ENCODE assay signal across 21 cellular contexts in the genomic region with DNA sequence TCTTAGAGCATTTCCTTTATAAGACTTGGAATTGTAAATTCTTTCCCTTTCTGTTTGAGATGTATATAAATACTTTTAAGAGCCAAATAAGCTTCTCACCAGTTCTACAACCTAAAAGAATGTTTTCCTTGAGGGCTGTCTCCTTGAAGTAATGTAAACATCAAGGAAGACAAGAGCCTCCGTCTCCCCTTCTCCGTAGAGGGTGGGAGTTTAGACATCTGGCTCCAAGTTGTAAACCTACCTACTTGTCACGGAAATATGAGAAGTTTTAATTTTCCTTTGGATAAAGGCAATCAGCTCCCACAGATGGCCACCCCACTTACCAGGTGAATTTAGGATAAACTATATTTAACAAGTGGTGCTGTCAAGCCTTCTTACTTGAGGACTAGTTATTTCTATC.
"Had no signal": no experiment of that assay in that cellular context is flagged by ENCODE, and none has a peak within 500 bp of the region (broad histone marks: within the 10 kb centered on the region; RNA-seq: fewer than 3 reads in every experiment).

No MANE protein-coding gene starts in this region.

- H3K27ac Mint-ChIP-seq: activated CD4-positive, alpha-beta T cell treated with anti-CD3 and anti-CD28 coated beads, Interleukin-2, amount 10 ng/mL, durations not matched to agents 24 days and 14 days; activated CD8-positive, alpha-beta T cell treated with anti-CD3 and anti-CD28 coated beads for 36 hours; activated T-cell treated with anti-CD3 and anti-CD28 coated beads, Interleukin-2, amount 50 U/mL, for 24 hours; activated T-helper 2 cell treated with anti-CD3 and anti-CD28 coated beads, Interferon-gamma antibody, Interleukin-2, Interleukin-4, amounts not matched to agents 10 μg/mL and 5 μg/mL and 100 μg/mL, durations not matched to agents 14 hours and 24 hours and 36 hours; brain; neural progenitor cell; stimulated activated naive CD8-positive, alpha-beta T cell treated with anti-CD3 and anti-CD28 coated beads, Interleukin-15, amount 100 ng/mL, for 72 hours had no signal

- ATAC-seq: activated CD8-positive, alpha-beta T cell treated with anti-CD3 and anti-CD28 coated beads for 36 hours; gastroesophageal sphincter; heart left ventricle; right lobe of liver; stimulated activated naive CD8-positive, alpha-beta T cell treated with anti-CD3 and anti-CD28 coated beads, Interleukin-15, amount 100 ng/mL, for 72 hours had no signal

- H3K36me3 Mint-ChIP-seq: brain, neural progenitor cell had no signal

- DNase-seq: activated CD4-positive, alpha-beta T cell treated with anti-CD3 and anti-CD28 coated beads, Interleukin-2, amount 10 ng/mL, durations not matched to agents 24 days and 14 days; activated CD4-positive, CD25-positive, alpha-beta regulatory T cell; activated CD8-positive, alpha-beta T cell treated with anti-CD3 and anti-CD28 coated beads for 36 hours; activated naive CD4-positive, alpha-beta T cell treated with Interleukin-2 at 50 U/mL for 16 hours; activated T-cell treated with anti-CD3 and anti-CD28 coated beads, Interleukin-2, amount 50 U/mL, for 24 hours; anterior cingulate cortex; central memory CD4-positive, alpha-beta T cell; heart left ventricle; left ventricle myocardium inferior; mammary epithelial cell; right lobe of liver; stimulated activated CD4-positive, alpha-beta T cell treated with anti-CD3 and anti-CD28 coated beads, Interleukin-4, amount 100 ng/mL, for 1 hour; stimulated activated naive CD8-positive, alpha-beta T cell treated with anti-CD3 and anti-CD28 coated beads, Interleukin-15, amount 100 ng/mL, for 72 hours; trophoblast cell had no signal

- H3K9me3 Mint-ChIP-seq: activated CD4-positive, alpha-beta T cell treated with anti-CD3 and anti-CD28 coated beads, Interleukin-2, amount 10 ng/mL, durations not matched to agents 24 days and 14 days; activated CD8-positive, alpha-beta T cell treated with anti-CD3 and anti-CD28 coated beads for 36 hours; activated T-cell treated with anti-CD3 and anti-CD28 coated beads, Interleukin-2, amount 50 U/mL, for 24 hours; activated T-helper 2 cell treated with anti-CD3 and anti-CD28 coated beads, Interferon-gamma antibody, Interleukin-2, Interleukin-4, amounts not matched to agents 10 μg/mL and 5 μg/mL and 100 μg/mL, durations not matched to agents 14 hours and 24 hours and 36 hours; brain; neural progenitor cell; stimulated activated naive CD8-positive, alpha-beta T cell treated with anti-CD3 and anti-CD28 coated beads, Interleukin-15, amount 100 ng/mL, for 72 hours had no signal

- H3K27me3 Mint-ChIP-seq: activated CD4-positive, alpha-beta T cell treated with anti-CD3 and anti-CD28 coated beads, Interleukin-2, amount 10 ng/mL, durations not matched to agents 24 days and 14 days; brain had no signal

- H3K4me3 ChIP-seq: coronary artery, gastroesophageal sphincter, heart left ventricle, left ventricle myocardium inferior, neural progenitor cell, prostate gland, right lobe of liver, smooth muscle cell had no signal

- H3K4me3 Mint-ChIP-seq: activated CD4-positive, alpha-beta T cell treated with anti-CD3 and anti-CD28 coated beads, Interleukin-2, amount 10 ng/mL, durations not matched to agents 24 days and 14 days; activated CD8-positive, alpha-beta T cell treated with anti-CD3 and anti-CD28 coated beads for 36 hours; activated T-cell treated with anti-CD3 and anti-CD28 coated beads, Interleukin-2, amount 50 U/mL, for 24 hours; brain; neural progenitor cell; stimulated activated naive CD8-positive, alpha-beta T cell treated with anti-CD3 and anti-CD28 coated beads, Interleukin-15, amount 100 ng/mL, for 72 hours had no signal

- H3K4me1 Mint-ChIP-seq: activated CD4-positive, alpha-beta T cell treated with anti-CD3 and anti-CD28 coated beads, Interleukin-2, amount 10 ng/mL, durations not matched to agents 24 days and 14 days; brain; neural progenitor cell; stimulated activated naive CD8-positive, alpha-beta T cell treated with anti-CD3 and anti-CD28 coated beads, Interleukin-15, amount 100 ng/mL, for 72 hours had no signal
